15 cellular contexts compared by ENCODE assay signal in genomic region chr12:92297405-92297804, GRCh38.
DNase-seq lines count a peak whose midpoint lies in the region; ATAC-seq and TF ChIP-seq lines count a peak whose summit lies in the region.
"Had no signal": no experiment of that assay in that cellular context is flagged by ENCODE, and none has a peak within 500 bp of the region (broad histone marks: within the 10 kb centered on the region; RNA-seq: fewer than 3 reads in every experiment).

No MANE protein-coding gene starts in this region.

- no peak for TF ChIP-seq POLR2A in upper lobe of left lung (IDR thresholded peaks at IDR 0.05)

- H3K27me3 Mint-ChIP-seq in activated naive CD4-positive, alpha-beta T cell treated with anti-CD3 and anti-CD28 coated beads, Interleukin-2, amount 10 ng/mL, durations not matched to agents 7 days and 5 days: no peaks in the 10 kb centered on the region
- no peaks in the 10 kb centered on the region for H3K27me3 Mint-ChIP-seq in activated CD4-positive, alpha-beta memory T cell treated with anti-CD3 and anti-CD28 coated beads, Interleukin-2, amount 10 ng/mL, durations not matched to agents 7 days and 5 days
- no peaks in the 10 kb centered on the region for H3K27me3 Mint-ChIP-seq in mesothelial cell of epicardium (ENCODE audit: low read depth)

- peak overlapping the region; percentile 95 for H3K27ac Mint-ChIP-seq in activated naive CD4-positive, alpha-beta T cell treated with anti-CD3 and anti-CD28 coated beads, Interleukin-2, amount 10 ng/mL, durations not matched to agents 7 days and 5 days
- H3K27ac Mint-ChIP-seq in activated CD4-positive, alpha-beta memory T cell treated with anti-CD3 and anti-CD28 coated beads, Interleukin-2, amount 10 ng/mL, durations not matched to agents 7 days and 5 days: peak overlapping the region; percentile 82
- H3K27ac Mint-ChIP-seq in mesothelial cell of epicardium: no peak overlapping the region

- no peaks in the 10 kb centered on the region for H3K27me3 ChIP-seq in right cardiac atrium (ENCODE audit: control insufficient read depth, insufficient read depth)
- no peaks in the 10 kb centered on the region for H3K27me3 ChIP-seq in upper lobe of left lung
- H3K27me3 ChIP-seq: neutrophil had no signal

- no peak for DNase-seq in activated naive CD4-positive, alpha-beta T cell treated with anti-CD3 and anti-CD28 coated beads, Interleukin-2, amount 10 ng/mL, durations not matched to agents 7 days and 5 days
- DNase-seq in activated naive CD4-positive, alpha-beta T cell treated with anti-CD3 and anti-CD28 coated beads, Interleukin-2, amount 50 U/mL, for 16 hours: no peak
- DNase-seq in activated CD4-positive, alpha-beta memory T cell treated with anti-CD3 and anti-CD28 coated beads, Interleukin-2, amount 10 ng/mL, durations not matched to agents 7 days and 5 days: no peak
- no peak for DNase-seq in right cardiac atrium
- DNase-seq in upper lobe of left lung: no peak
- DNase-seq in mesothelial cell of epicardium (ENCODE audit: low spot score in 2 of 2, unreplicated experiment in 2 of 2): no peak
- no peak for DNase-seq in NCI-H1694 (lab: John Stamatoyannopoulos, UW)
- DNase-seq: activated CD8-positive, alpha-beta memory T cell treated with anti-CD3 and anti-CD28 coated beads, Interleukin-2, amount 50 U/mL, for 48 hours; AML-193; effector memory CD4-positive, alpha-beta T cell; left colon; NCI-H1436; RPMI8226 had no signal

- H3K9me3 ChIP-seq in right cardiac atrium (ENCODE audit: control insufficient read depth, low read length): no peaks in the 10 kb centered on the region
- H3K9me3 ChIP-seq in upper lobe of left lung: no peaks in the 10 kb centered on the region
- H3K9me3 ChIP-seq: neutrophil had no signal

- intact Hi-C loops in right cardiac atrium (cut with DNase I): no loop called here

- ATAC-seq in right cardiac atrium: peak; percentile 39 to 59
- ATAC-seq in upper lobe of left lung (ENCODE audit: low FRiP score in 2 of 2): no peak
- ATAC-seq in HG03457 (IDR thresholded peaks at IDR 0.05; ENCODE audit: unreplicated experiment): no peak
- ATAC-seq: left colon had no signal

- peaks cover 21% of the 10 kb centered on the region for H3K9me3 Mint-ChIP-seq in activated naive CD4-positive, alpha-beta T cell treated with anti-CD3 and anti-CD28 coated beads, Interleukin-2, amount 10 ng/mL, durations not matched to agents 7 days and 5 days
- peaks cover 7% of the 10 kb centered on the region for H3K9me3 Mint-ChIP-seq in activated CD4-positive, alpha-beta memory T cell treated with anti-CD3 and anti-CD28 coated beads, Interleukin-2, amount 10 ng/mL, durations not matched to agents 7 days and 5 days
- H3K9me3 Mint-ChIP-seq in mesothelial cell of epicardium: peaks cover under 1% of the 10 kb centered on the region

- peak overlapping the region; percentile 87 for H3K27ac ChIP-seq in right cardiac atrium (ENCODE audit: low read length)
- H3K27ac ChIP-seq in upper lobe of left lung: peak overlapping the region; percentile 2 to 65 (median 47)
- H3K27ac ChIP-seq: neutrophil had no signal

- H3K36me3 ChIP-seq in upper lobe of left lung: no peaks in the 10 kb centered on the region
- H3K36me3 ChIP-seq: neutrophil had no signal

- no peak for TF ChIP-seq CTCF in upper lobe of left lung (IDR thresholded peaks at IDR 0.05)
- no peak for TF ChIP-seq CTCF in mesothelial cell of epicardium (IDR thresholded peaks at IDR 0.05; ENCODE audit: unreplicated experiment)

- H3K4me1 ChIP-seq in right cardiac atrium (ENCODE audit: control insufficient read depth, insufficient read depth, low read length) (peaks cover 5% of the 10 kb centered on the region), upper lobe of left lung (peaks cover 0 to 10% (median 6%) of the 10 kb centered on the region in 4 donors)

- CTCF ChIA-PET in activated naive CD4-positive, alpha-beta T cell treated with anti-CD3 and anti-CD28 coated beads, Interleukin-2, amount 10 ng/mL, durations not matched to agents 7 days and 5 days (lab: Charles Lee): interaction anchor here (0.9 to 1.7 kb wide), 2 partner anchors 8 to 16 kb away, joined by 3 to 4 read pairs; no protein-coding TSS in a partner anchor
- CTCF ChIA-PET in activated CD4-positive, alpha-beta memory T cell treated with anti-CD3 and anti-CD28 coated beads, Interleukin-2, amount 10 ng/mL, durations not matched to agents 7 days and 5 days (lab: Charles Lee): interaction anchor here (0.9 kb wide), 1 partner anchor 105 kb away, joined by 4 read pairs; no protein-coding TSS in a partner anchor

- peaks cover 22% of the 10 kb centered on the region for H3K36me3 Mint-ChIP-seq in activated naive CD4-positive, alpha-beta T cell treated with anti-CD3 and anti-CD28 coated beads, Interleukin-2, amount 10 ng/mL, durations not matched to agents 7 days and 5 days
- H3K36me3 Mint-ChIP-seq in activated CD4-positive, alpha-beta memory T cell treated with anti-CD3 and anti-CD28 coated beads, Interleukin-2, amount 10 ng/mL, durations not matched to agents 7 days and 5 days (ENCODE audit: low read depth): peaks cover 3% of the 10 kb centered on the region
- H3K36me3 Mint-ChIP-seq in mesothelial cell of epicardium: no peaks in the 10 kb centered on the region

- no peak overlapping the region for H3K4me3 ChIP-seq in right cardiac atrium (ENCODE audit: low read length)
- H3K4me3 ChIP-seq in upper lobe of left lung: no peak overlapping the region

- H3K4me1 Mint-ChIP-seq in activated naive CD4-positive, alpha-beta T cell treated with anti-CD3 and anti-CD28 coated beads, Interleukin-2, amount 10 ng/mL, durations not matched to agents 7 days and 5 days: peaks cover 17% of the 10 kb centered on the region
- peaks cover 16% of the 10 kb centered on the region for H3K4me1 Mint-ChIP-seq in activated CD4-positive, alpha-beta memory T cell treated with anti-CD3 and anti-CD28 coated beads, Interleukin-2, amount 10 ng/mL, durations not matched to agents 7 days and 5 days
- H3K4me1 Mint-ChIP-seq in mesothelial cell of epicardium: peaks cover 13% of the 10 kb centered on the region

- POLR2A ChIA-PET in activated CD4-positive, alpha-beta memory T cell treated with anti-CD3 and anti-CD28 coated beads, Interleukin-2, amount 10 ng/mL, durations not matched to agents 7 days and 5 days (lab: Charles Lee): interaction anchor here (1.3 to 3.5 kb wide), 4 partner anchors 88 to 159 kb away, joined by 3 to 37 read pairs (median 5); partner anchors contain the start of gene BTG1

- TF ChIP-seq EP300 in upper lobe of left lung (IDR thresholded peaks at IDR 0.05): no peak

- 57% methylated on average over 4 of the region's 4 CpGs for WGBS in right cardiac atrium
- WGBS in upper lobe of left lung, 2 donors: 88 to 96% methylated on average over 4 of the region's 4 CpGs

- peak overlapping the region; percentile 38 for H3K4me3 Mint-ChIP-seq in activated naive CD4-positive, alpha-beta T cell treated with anti-CD3 and anti-CD28 coated beads, Interleukin-2, amount 10 ng/mL, durations not matched to agents 7 days and 5 days
- peak overlapping the region; percentile 2 for H3K4me3 Mint-ChIP-seq in activated CD4-positive, alpha-beta memory T cell treated with anti-CD3 and anti-CD28 coated beads, Interleukin-2, amount 10 ng/mL, durations not matched to agents 7 days and 5 days
- no peak overlapping the region for H3K4me3 Mint-ChIP-seq in mesothelial cell of epicardium

Comparison
In these comparisons a context has a peak if more than half of its experiments do, and no peak if none do; other contexts are left out.
1. ATAC-seq: peak in right cardiac atrium (2 of 2); none in upper lobe of left lung (0 of 2) and HG03457 (single experiment).